In genomic region chr4:98586231-98586630, GRCh38 we compare ENCODE assay signal across 21 cellular contexts.
"Had no signal": no experiment of that assay in that cellular context is flagged by ENCODE, and none has a peak within 500 bp of the region (broad histone marks: within the 10 kb centered on the region; RNA-seq: fewer than 3 reads in every experiment).

No MANE protein-coding gene starts in this region.

- H3K9me3 ChIP-seq: gastroesophageal sphincter, heart left ventricle, left ventricle myocardium inferior, right lobe of liver, stomach, thoracic aorta, upper lobe of right lung had no signal

- H3K36me3 Mint-ChIP-seq: activated naive CD4-positive, alpha-beta T cell treated with anti-CD3 and anti-CD28 coated beads, Interleukin-2, amount 10 ng/mL, durations not matched to agents 7 days and 5 days; naive thymus-derived CD8-positive, alpha-beta T cell; stimulated activated effector memory CD8-positive, alpha-beta T cell treated with anti-CD3 and anti-CD28 coated beads, Interleukin-12 subunit alpha, Interleukin-12 subunit beta, amount 100 ng/mL, for 72 hours; T-cell had no signal

- H3K4me3 ChIP-seq: gastroesophageal sphincter, heart left ventricle, left ventricle myocardium inferior, right lobe of liver, stomach, thoracic aorta, upper lobe of right lung had no signal

- H3K27me3 ChIP-seq: gastroesophageal sphincter, heart left ventricle, right lobe of liver, stomach, upper lobe of right lung had no signal

- ATAC-seq: activated naive CD8-positive, alpha-beta T cell treated with anti-CD3 and anti-CD28 coated beads, Interleukin-2, amount 50 U/mL, for 24 hours; activated T-cell treated with anti-CD3 and anti-CD28 coated beads, Interleukin-2, amount 50 U/mL, for 4 hours; gastroesophageal sphincter; heart left ventricle; naive thymus-derived CD8-positive, alpha-beta T cell; right lobe of liver; stimulated activated effector memory CD8-positive, alpha-beta T cell treated with anti-CD3 and anti-CD28 coated beads, Interleukin-12 subunit alpha, Interleukin-12 subunit beta, amount 100 ng/mL, for 72 hours; T-cell; upper lobe of right lung had no signal

- H3K4me1 ChIP-seq: gastroesophageal sphincter, left ventricle myocardium inferior, parathyroid adenoma had no signal

- H3K4me3 Mint-ChIP-seq: activated naive CD4-positive, alpha-beta T cell treated with anti-CD3 and anti-CD28 coated beads, Interleukin-2, amount 10 ng/mL, durations not matched to agents 7 days and 5 days; activated naive CD8-positive, alpha-beta T cell treated with anti-CD3 and anti-CD28 coated beads, Interleukin-2, amount 50 U/mL, for 24 hours; activated T-cell treated with anti-CD3 and anti-CD28 coated beads, Interleukin-2, amount 50 U/mL, for 4 hours; naive thymus-derived CD8-positive, alpha-beta T cell; stimulated activated effector memory CD8-positive, alpha-beta T cell treated with anti-CD3 and anti-CD28 coated beads, Interleukin-12 subunit alpha, Interleukin-12 subunit beta, amount 100 ng/mL, for 72 hours; T-cell had no signal

- H3K36me3 ChIP-seq: gastroesophageal sphincter, heart left ventricle, left ventricle myocardium inferior, right lobe of liver, stomach, thoracic aorta, upper lobe of right lung had no signal

- H3K9me3 Mint-ChIP-seq: activated naive CD4-positive, alpha-beta T cell treated with anti-CD3 and anti-CD28 coated beads, Interleukin-2, amount 10 ng/mL, durations not matched to agents 7 days and 5 days; activated naive CD8-positive, alpha-beta T cell treated with anti-CD3 and anti-CD28 coated beads, Interleukin-2, amount 50 U/mL, for 24 hours; activated T-cell treated with anti-CD3 and anti-CD28 coated beads, Interleukin-2, amount 50 U/mL, for 4 hours; naive thymus-derived CD8-positive, alpha-beta T cell; stimulated activated effector memory CD8-positive, alpha-beta T cell treated with anti-CD3 and anti-CD28 coated beads, Interleukin-12 subunit alpha, Interleukin-12 subunit beta, amount 100 ng/mL, for 72 hours; T-cell had no signal

- DNase-seq: activated CD4-positive, alpha-beta T cell treated with anti-CD3 and anti-CD28 coated beads, Interleukin-2, amount 50 U/mL, for 1 hour; activated CD8-positive, alpha-beta memory T cell treated with anti-CD3 and anti-CD28 coated beads, Interleukin-2, amount 50 U/mL, for 4 hours; activated naive CD4-positive, alpha-beta T cell treated with anti-CD3 and anti-CD28 coated beads, Interleukin-2, amount 10 ng/mL, durations not matched to agents 7 days and 5 days; activated naive CD8-positive, alpha-beta T cell treated with anti-CD3 and anti-CD28 coated beads, Interleukin-2, amount 50 U/mL, for 24 hours; activated T-cell treated with anti-CD3 and anti-CD28 coated beads, Interleukin-2, amount 50 U/mL, for 4 hours; erythroblast; heart left ventricle; left ventricle myocardium inferior; mesenchymal stem cell; naive thymus-derived CD8-positive, alpha-beta T cell; right lobe of liver; small intestine; stimulated activated CD4-positive, alpha-beta T cell treated with anti-CD3 and anti-CD28 coated beads, Interleukin-4, amount 100 ng/mL, for 1 hour; stomach; T-cell; T-helper 9 cell; upper lobe of right lung had no signal

- H2AFZ ChIP-seq: parathyroid adenoma had no signal

- H3K9ac ChIP-seq: parathyroid adenoma had no signal

- H3K27ac Mint-ChIP-seq: activated naive CD4-positive, alpha-beta T cell treated with anti-CD3 and anti-CD28 coated beads, Interleukin-2, amount 10 ng/mL, durations not matched to agents 7 days and 5 days; activated naive CD8-positive, alpha-beta T cell treated with anti-CD3 and anti-CD28 coated beads, Interleukin-2, amount 50 U/mL, for 24 hours; naive thymus-derived CD8-positive, alpha-beta T cell; stimulated activated effector memory CD8-positive, alpha-beta T cell treated with anti-CD3 and anti-CD28 coated beads, Interleukin-12 subunit alpha, Interleukin-12 subunit beta, amount 100 ng/mL, for 72 hours; T-cell had no signal

- H3K4me1 Mint-ChIP-seq: activated naive CD4-positive, alpha-beta T cell treated with anti-CD3 and anti-CD28 coated beads, Interleukin-2, amount 10 ng/mL, durations not matched to agents 7 days and 5 days had no signal

- H3K27me3 Mint-ChIP-seq: activated naive CD4-positive, alpha-beta T cell treated with anti-CD3 and anti-CD28 coated beads, Interleukin-2, amount 10 ng/mL, durations not matched to agents 7 days and 5 days; activated naive CD8-positive, alpha-beta T cell treated with anti-CD3 and anti-CD28 coated beads, Interleukin-2, amount 50 U/mL, for 24 hours; naive thymus-derived CD8-positive, alpha-beta T cell; T-cell had no signal

- H3K27ac ChIP-seq: gastroesophageal sphincter, heart left ventricle, left ventricle myocardium inferior, parathyroid adenoma, right lobe of liver, stomach, thoracic aorta, upper lobe of right lung had no signal

- H3K79me2 ChIP-seq: parathyroid adenoma had no signal
